Comparison of ENCODE assay signal across 12 cellular contexts in the genomic region with DNA sequence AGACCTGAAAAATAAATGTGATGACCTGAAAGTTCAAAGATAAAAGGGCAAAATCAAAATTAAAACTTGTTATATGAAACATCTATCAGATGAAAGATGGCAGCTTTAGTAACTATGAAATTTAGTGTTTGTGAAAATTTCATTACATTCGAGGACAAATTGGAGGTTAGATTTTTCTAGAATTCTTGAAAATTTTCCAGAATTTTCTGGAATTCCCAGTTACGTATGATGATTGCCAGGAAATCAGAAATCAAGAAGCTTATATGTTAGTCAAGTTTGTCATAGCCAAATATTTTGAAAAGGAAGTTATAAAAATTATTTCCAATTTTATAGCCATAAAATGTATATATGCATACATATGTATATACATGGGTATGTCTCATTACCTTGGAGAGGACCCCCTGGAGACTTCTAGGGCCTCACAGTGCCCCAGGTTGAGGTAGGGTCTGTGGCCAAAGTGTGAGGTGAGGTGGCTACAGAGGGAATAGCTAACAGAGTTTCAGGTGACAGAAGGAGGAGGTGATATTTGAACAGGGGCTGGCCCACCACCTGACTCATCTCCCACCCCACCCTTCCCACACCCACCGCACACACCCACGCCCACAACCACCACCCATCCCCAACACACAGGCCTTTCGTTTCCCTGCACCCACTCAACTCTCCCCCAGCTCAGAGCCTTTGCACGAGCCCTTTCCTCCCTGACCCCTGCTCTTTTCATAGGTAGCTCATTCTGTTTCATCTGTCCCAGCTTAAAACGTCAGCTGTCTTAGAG. TPM values are rescaled to one million over a fixed set of nuclear protein-coding genes. Genes with fewer than 3 reads are reported as not detected.
DNase-seq lines count a peak whose midpoint lies in the region; ATAC-seq lines count a peak whose summit lies in the region.
"Had no signal": no experiment of that assay in that cellular context is flagged by ENCODE, and none has a peak within 500 bp of the region (broad histone marks: within the 10 kb centered on the region; RNA-seq: fewer than 3 reads in every experiment).

No MANE protein-coding gene starts in this region.

- CTCF ChIA-PET in CD4-positive, alpha-beta memory T cell (lab: Charles Lee; ENCODE audit: partially characterized antibody): interaction anchor here (0.8 to 21.0 kb wide), 25 partner anchors 9 to 383 kb away, joined by 3 to 379 read pairs (median 6); a partner anchor contains a TSS
- CTCF ChIA-PET in T-cell (lab: Charles Lee): interaction anchor here (0.6 to 2.0 kb wide), 9 partner anchors 9 to 1398 kb away, joined by 3 to 8 read pairs (median 4); a partner anchor contains a TSS

- no peaks in the 10 kb centered on the region for H3K27me3 Mint-ChIP-seq in CD4-positive, alpha-beta memory T cell
- H3K27me3 Mint-ChIP-seq in T-cell: no peaks in the 10 kb centered on the region
- no peaks in the 10 kb centered on the region for H3K27me3 Mint-ChIP-seq in activated T-helper 17 cell treated with anti-CD3 and anti-CD28 coated beads, Interleukin-2, amount 50 U/mL, for 72 hours

- no peaks in the 10 kb centered on the region for H3K9me3 Mint-ChIP-seq in CD4-positive, alpha-beta memory T cell
- H3K9me3 Mint-ChIP-seq in T-cell: no peaks in the 10 kb centered on the region
- H3K9me3 Mint-ChIP-seq in activated T-helper 17 cell treated with anti-CD3 and anti-CD28 coated beads, Interleukin-2, amount 50 U/mL, for 72 hours: no peaks in the 10 kb centered on the region

- H3K27me3 ChIP-seq in CD4-positive, alpha-beta memory T cell (ENCODE audit: insufficient read depth, low read length): no peaks in the 10 kb centered on the region
- H3K27me3 ChIP-seq: BE2C had no signal

- H3K27ac Mint-ChIP-seq in CD4-positive, alpha-beta memory T cell: peak overlapping the region in 5 of 7 donors; percentile 36 to 61 (median 50)
- peak overlapping the region; percentile 67 to 73 for H3K27ac Mint-ChIP-seq in T-cell
- peak overlapping the region; percentile 51 for H3K27ac Mint-ChIP-seq in activated T-helper 17 cell treated with anti-CD3 and anti-CD28 coated beads, Interleukin-2, amount 50 U/mL, for 72 hours

- peaks cover 51% of the 10 kb centered on the region for H3K4me1 ChIP-seq in CD4-positive, alpha-beta memory T cell (ENCODE audit: insufficient read depth, low read length)
- H3K4me1 ChIP-seq: BE2C had no signal

- no peak overlapping the region for H3K4me3 ChIP-seq in CD4-positive, alpha-beta memory T cell (ENCODE audit: low read length in 2 of 2)

- intact Hi-C loops in CD4-positive, alpha-beta memory T cell (cut with micrococcal nuclease): loop anchor here (5.0 kb wide), 1 partner anchor 114 kb away; no protein-coding TSS in a partner anchor

- DNase-seq in CD4-positive, alpha-beta memory T cell: peak in 3 of 5 donors; percentile 14 to 62 (median 25)
- DNase-seq in T-cell (peak in 27 of 34 experiments; percentile 12 to 63 (median 35)), left lobe of liver (ENCODE audit: low spot score) (no peak)
- DNase-seq in stimulated activated CD4-positive, alpha-beta T cell treated with anti-CD3 and anti-CD28 coated beads, Interleukin-2, amount 100 ng/mL, for 24 hours: peak; percentile 52 to 54
- DNase-seq: BE2C, Karpas-422, NCI-H2171 treated with DMSO at 0.1 percent for 48 hours had no signal

- POLR2A ChIA-PET in CD4-positive, alpha-beta memory T cell (lab: Charles Lee; ENCODE audit: partially characterized antibody): interaction anchor here (0.6 to 8.3 kb wide), 7 partner anchors 10 to 321 kb away, joined by 3 to 83 read pairs (median 3); a partner anchor contains a TSS
- POLR2A ChIA-PET in T-cell (lab: Charles Lee): interaction anchor here in 1 of 2 donors (0.5 kb wide), 1 partner anchor 1551 kb away, joined by 3 read pairs; no protein-coding TSS in a partner anchor

- H3K36me3 ChIP-seq in CD4-positive, alpha-beta memory T cell (ENCODE audit: insufficient read depth, low read length): no peaks in the 10 kb centered on the region
- H3K36me3 ChIP-seq: BE2C had no signal

- no peaks in the 10 kb centered on the region for H3K36me3 Mint-ChIP-seq in CD4-positive, alpha-beta memory T cell
- no peaks in the 10 kb centered on the region for H3K36me3 Mint-ChIP-seq in T-cell
- H3K36me3 Mint-ChIP-seq in activated T-helper 17 cell treated with anti-CD3 and anti-CD28 coated beads, Interleukin-2, amount 50 U/mL, for 72 hours (ENCODE audit: low read depth): no peaks in the 10 kb centered on the region

- peak overlapping the region in 4 of 8 donors; percentile 29 to 61 (median 32) for H3K4me3 Mint-ChIP-seq in CD4-positive, alpha-beta memory T cell
- peak overlapping the region in 1 of 3 donors; percentile 9 for H3K4me3 Mint-ChIP-seq in T-cell
- H3K4me3 Mint-ChIP-seq in activated T-helper 17 cell treated with anti-CD3 and anti-CD28 coated beads, Interleukin-2, amount 50 U/mL, for 72 hours: peak overlapping the region; percentile 38

- no peaks in the 10 kb centered on the region for H3K9me3 ChIP-seq in CD4-positive, alpha-beta memory T cell (ENCODE audit: control insufficient read depth in 1 of 2, low read length in 2 of 2)
- H3K9me3 ChIP-seq: BE2C had no signal

- H3K27ac ChIP-seq in CD4-positive, alpha-beta memory T cell (ENCODE audit: low read depth, low read length): no peak overlapping the region

- H3K4me1 Mint-ChIP-seq in CD4-positive, alpha-beta memory T cell: peaks cover 23 to 60% (median 35%) of the 10 kb centered on the region in 4 donors
- peaks cover 42 to 52% (median 43%) of the 10 kb centered on the region in 3 donors for H3K4me1 Mint-ChIP-seq in T-cell
- peaks cover 16% of the 10 kb centered on the region for H3K4me1 Mint-ChIP-seq in activated T-helper 17 cell treated with anti-CD3 and anti-CD28 coated beads, Interleukin-2, amount 50 U/mL, for 72 hours

- peak; percentile 24 to 61 (median 40) for ATAC-seq in T-cell (replicated peaks in 1 of 4)
- ATAC-seq in activated T-helper 17 cell treated with anti-CD3 and anti-CD28 coated beads, Interleukin-2, amount 50 U/mL, for 72 hours (replicated peaks): peak; percentile 74
- ATAC-seq in HG02870 (IDR thresholded peaks at IDR 0.05; ENCODE audit: unreplicated experiment): no peak
- ATAC-seq in GM18520 (IDR thresholded peaks at IDR 0.05; ENCODE audit: unreplicated experiment): no peak
- ATAC-seq in left lobe of liver: no peak
- no peak for ATAC-seq in HG03354 (IDR thresholded peaks at IDR 0.05; ENCODE audit: poor library complexity, severe bottlenecking, unreplicated experiment)

RNA-seq across cellular contexts. Expression of a gene that starts 21.5 kb away (rescaled TPM):
- under 1 TPM; 0.11 to 0.12 TPM for total RNA-seq in CD4-positive, alpha-beta memory T cell
- polyA plus RNA-seq in CD4-positive, alpha-beta memory T cell: under 1 TPM; 0.07 TPM
- total RNA-seq in T-cell (under 1 TPM; 0.15 to 0.45 (median 0.16) TPM), left lobe of liver (not detected)
- 1 to 10 TPM in 1 of 2 donors, under 1 TPM in 1; 0.04 to 1.0 TPM for total RNA-seq in activated T-helper 17 cell treated with anti-CD3 and anti-CD28 coated beads, Interleukin-2, amount 50 U/mL, for 72 hours
- total RNA-seq: endothelial cell of umbilical vein had no signal
- polyA plus RNA-seq: endothelial cell of umbilical vein had no signal

Comparison
In these comparisons a context has a peak if more than half of its experiments do, and no peak if none do; other contexts are left out.
1. ATAC-seq: peak in T-cell (4 of 4) and activated T-helper 17 cell treated with anti-CD3 and anti-CD28 coated beads, Interleukin-2, amount 50 U/mL, for 72 hours (single experiment); none in HG02870 (single experiment), GM18520 (single experiment), left lobe of liver (single experiment) and HG03354 (single experiment).
2. Peak in every context shown above with its lines, with median percentiles within 50 percentile points of each other: H3K27ac Mint-ChIP-seq.